ENCODE assay signal across 1 cellular context in genomic region chr4:6887591-6888371, GRCh38.
A peak's percentile ranks its signal among the peaks of the same experiment; 100 is the strongest.
TF ChIP-seq lines count a peak whose summit lies in the region.

No MANE protein-coding gene starts in this region.

TF ChIP-seq in K562, 482 proteins besides CTCF, POLR2A, EP300 and RAD21 (continued from another document):
- TF ChIP-seq E2F4 (CRISPR knock-in tag; IDR thresholded peaks at IDR 0.05; ENCODE audit: low read depth), result no peak
- no peak for TF ChIP-seq PTTG1 (tag; IDR thresholded peaks at IDR 0.05; ENCODE audit: low read depth)
- no peak for TF ChIP-seq HNRNPUL1 (IDR thresholded peaks at IDR 0.05; ENCODE audit: low read length)
- no peak for TF ChIP-seq PHB (CRISPR knock-in tag; IDR thresholded peaks at IDR 0.05)
- peak; percentile 49; the same call in 1 of the 2 replicates for TF ChIP-seq NR2C1 (IDR thresholded peaks at IDR 0.05)
- peak; percentile 46; the same call in 1 of the 2 replicates for TF ChIP-seq NR2C1 (tag; IDR thresholded peaks at IDR 0.05)
- TF ChIP-seq RBBP5 (IDR thresholded peaks at IDR 0.05; ENCODE audit: borderline replicate concordance, insufficient read depth, low read length, poor library complexity, severe bottlenecking), result peak; percentile 26
- TF ChIP-seq ZNF311 (CRISPR knock-in tag; IDR thresholded peaks at IDR 0.05), result no peak
- TF ChIP-seq, protein P1, sequence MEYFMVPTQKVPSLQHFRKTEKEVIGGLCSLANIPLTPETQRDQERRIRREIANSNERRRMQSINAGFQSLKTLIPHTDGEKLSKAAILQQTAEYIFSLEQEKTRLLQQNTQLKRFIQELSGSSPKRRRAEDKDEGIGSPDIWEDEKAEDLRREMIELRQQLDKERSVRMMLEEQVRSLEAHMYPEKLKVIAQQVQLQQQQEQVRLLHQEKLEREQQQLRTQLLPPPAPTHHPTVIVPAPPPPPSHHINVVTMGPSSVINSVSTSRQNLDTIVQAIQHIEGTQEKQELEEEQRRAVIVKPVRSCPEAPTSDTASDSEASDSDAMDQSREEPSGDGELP (CRISPR knock-in tag; IDR thresholded peaks at IDR 0.05; ENCODE audit: borderline replicate concordance), result peak; percentile 51; the same call in 1 of the 2 replicates
- TF ChIP-seq MAFK (IDR thresholded peaks at IDR 0.05; ENCODE audit: low read length), result no peak
- TF ChIP-seq TCF15 (CRISPR knock-in tag; IDR thresholded peaks at IDR 0.05), result no peak
- no peak for TF ChIP-seq ZNF696 (CRISPR knock-in tag; conservative IDR thresholded peaks at IDR 0.05)
- no peak for TF ChIP-seq MCM5 (IDR thresholded peaks at IDR 0.05; ENCODE audit: low read depth)
- TF ChIP-seq ZC3H11A (IDR thresholded peaks at IDR 0.05; ENCODE audit: low read depth, low read length), result no peak
- peak in 1 of 2 experiments; percentile 17; a peak in 2 of 4 replicates for TF ChIP-seq KDM1A (IDR thresholded peaks at IDR 0.05)
- peak; percentile 60; the same call in 1 of the 2 replicates for TF ChIP-seq MAX (CRISPR knock-in tag; IDR thresholded peaks at IDR 0.05)
